Comparison of ENCODE assay signal across 8 cellular contexts in the genomic region with DNA sequence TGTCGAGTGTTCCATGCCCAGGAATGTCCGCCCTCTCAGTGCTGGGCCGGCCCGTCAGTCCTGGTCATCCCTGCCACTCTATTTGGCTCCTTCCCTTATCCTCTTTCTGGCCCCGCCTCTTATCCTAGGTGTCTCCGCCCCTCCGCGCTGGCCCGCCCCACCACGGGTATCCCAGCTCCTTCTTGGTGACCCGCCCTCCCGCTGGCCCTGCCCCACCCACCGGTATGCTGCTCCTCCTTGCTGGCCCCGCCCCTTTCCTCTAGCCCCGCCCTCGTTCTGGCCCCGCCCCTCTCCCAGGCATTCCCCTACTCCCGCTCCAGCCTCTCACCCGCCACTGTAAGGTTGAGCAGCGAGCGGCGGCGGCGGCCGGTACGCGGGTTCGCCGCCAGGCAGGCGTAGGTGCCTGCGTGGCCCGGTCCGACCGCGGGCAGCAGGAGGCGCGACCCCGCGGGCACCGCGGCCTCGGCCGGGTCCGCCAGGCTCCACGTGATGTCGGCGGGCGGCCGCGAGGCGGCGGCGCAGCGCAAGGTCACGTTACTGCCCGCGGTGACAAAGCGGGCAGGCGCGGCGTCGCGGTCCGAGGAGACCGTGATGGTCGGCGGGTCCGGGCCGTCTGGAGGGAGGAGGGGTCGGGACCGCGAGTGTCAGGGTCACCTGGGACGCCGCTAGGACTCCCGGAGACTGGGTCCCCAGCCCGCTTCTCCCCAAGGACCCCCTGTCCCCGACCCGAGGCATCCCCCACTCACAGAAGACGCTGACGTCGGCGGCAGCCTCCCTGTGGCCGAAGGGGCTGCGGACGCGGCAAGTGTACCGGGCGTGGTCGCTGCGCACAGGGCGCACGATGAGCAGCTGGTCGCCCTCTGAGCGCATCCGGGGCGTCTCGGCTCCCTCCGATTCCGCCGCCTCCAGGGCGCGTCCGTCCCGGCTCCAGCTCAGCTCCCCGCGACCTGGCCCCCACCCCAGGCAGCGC. TPM values are rescaled to one million over a fixed set of nuclear protein-coding genes. Genes with fewer than 3 reads are reported as not detected.
A peak's percentile ranks its signal among the peaks of the same experiment; 100 is the strongest.
DNase-seq lines count a peak whose midpoint lies in the region; ATAC-seq and TF ChIP-seq lines count a peak whose summit lies in the region.

No MANE protein-coding gene starts in this region.

- peaks cover 7 to 17% (median 13%) of the 10 kb centered on the region in 4 donors for H3K4me1 ChIP-seq in liver (ENCODE audit: control insufficient read depth in 4 of 4, insufficient read depth in 4 of 4, low read length in 3 of 4)

- no peaks in the 10 kb centered on the region for H3K9me3 ChIP-seq in liver (ENCODE audit: control insufficient read depth in 4 of 4, low read length in 3 of 4)

- H3K36me3 ChIP-seq in liver (ENCODE audit: control insufficient read depth in 4 of 4, insufficient read depth in 3 of 4, low read depth in 1 of 4, low read length in 3 of 4), result peaks cover 0 to 3% (median 0%) of the 10 kb centered on the region in 4 donors

- peak in 1 of 2 donors; percentile 10 for TF ChIP-seq RAD21 in liver (IDR thresholded peaks at IDR 0.05)

- H3K27me3 ChIP-seq in liver (ENCODE audit: control insufficient read depth in 4 of 4, insufficient read depth in 4 of 4, low read length in 3 of 4), result no peaks in the 10 kb centered on the region

- H3K36me3 Mint-ChIP-seq in dendritic cell treated with granulocyte-macrophage colony-stimulating factor and Interleukin-4, amounts not matched to agents 40 ng/mL and 50 ng/mL, for 4 days (ENCODE audit: low read depth), result peaks cover 5% of the 10 kb centered on the region

- intact Hi-C loops in dendritic cell treated with granulocyte-macrophage colony-stimulating factor and Interleukin-4, amounts not matched to agents 40 ng/mL and 50 ng/mL, for 4 days (cut with micrococcal nuclease), result loop anchor here (1.0 to 5.0 kb wide), 3 partner anchors 27 to 97 kb away; no protein-coding TSS in a partner anchor

- no peak overlapping the region for H3K9ac ChIP-seq in liver (ENCODE audit: low read depth in 1 of 2, low read length in 2 of 2)

- no peaks in the 10 kb centered on the region for H3K9me3 Mint-ChIP-seq in dendritic cell treated with granulocyte-macrophage colony-stimulating factor and Interleukin-4, amounts not matched to agents 40 ng/mL and 50 ng/mL, for 4 days

- ATAC-seq in HG02763 (IDR thresholded peaks at IDR 0.05; ENCODE audit: unreplicated experiment) (peak; percentile 62), GM19328 (IDR thresholded peaks at IDR 0.05; ENCODE audit: unreplicated experiment) (no peak)

- peak overlapping the region; percentile 89 for H3K4me3 Mint-ChIP-seq in dendritic cell treated with granulocyte-macrophage colony-stimulating factor and Interleukin-4, amounts not matched to agents 40 ng/mL and 50 ng/mL, for 4 days

- TF ChIP-seq CTCF in GM12875 (IDR thresholded peaks at IDR 0.05; ENCODE audit: borderline replicate concordance, insufficient read depth, low read depth, low read length) (peak; percentile 48; the same call in 1 of the 2 replicates), liver (IDR thresholded peaks at IDR 0.05; ENCODE audit: low read depth, low read length, missing input control) (peak; percentile 31)

- peak overlapping the region; percentile 56 for H3K4me3 ChIP-seq in GM12875 (ENCODE audit: low read depth, low read length)
- peak overlapping the region in 2 of 3 donors; percentile 66 to 78 for H3K4me3 ChIP-seq in liver (ENCODE audit: low read depth in 1 of 3, low read length in 3 of 3)

- peaks cover 33% of the 10 kb centered on the region for H3K4me1 Mint-ChIP-seq in dendritic cell treated with granulocyte-macrophage colony-stimulating factor and Interleukin-4, amounts not matched to agents 40 ng/mL and 50 ng/mL, for 4 days (ENCODE audit: low read depth)

- peak; percentile 95 for DNase-seq in NCI-H460 (ENCODE audit: extremely low read depth, low read depth)
- DNase-seq in activated CD4-positive, alpha-beta T cell treated with anti-CD3 and anti-CD28 coated beads, Interleukin-2, amount 50 U/mL, for 24 hours (ENCODE audit: low read depth in 1 of 2, low spot score in 1 of 2), result peak; percentile 93 to 95
- peak; percentile 89 for DNase-seq in stimulated activated CD4-positive, alpha-beta T cell treated with anti-CD3 and anti-CD28 coated beads, Interleukin-2, amount 100 ng/mL, for 4 hours (ENCODE audit: low read depth)

- H3K27me3 Mint-ChIP-seq in dendritic cell treated with granulocyte-macrophage colony-stimulating factor and Interleukin-4, amounts not matched to agents 40 ng/mL and 50 ng/mL, for 4 days, result peaks cover 29% of the 10 kb centered on the region

- 4% methylated on average over 107 of the region's 107 CpGs for WGBS in liver

- peak overlapping the region; percentile 20 to 52 for H3K27ac ChIP-seq in liver (ENCODE audit: low read depth in 1 of 2, low read length in 2 of 2)

- H3K27ac Mint-ChIP-seq in dendritic cell treated with granulocyte-macrophage colony-stimulating factor and Interleukin-4, amounts not matched to agents 40 ng/mL and 50 ng/mL, for 4 days, result peak overlapping the region; percentile 88

TF ChIP-seq in liver, 16 proteins besides CTCF, POLR2A, EP300 and RAD21 (continues in another document):
- TF ChIP-seq TAF1 (conservative IDR thresholded peaks at IDR 0.05) (no peak), EGR1 (IDR thresholded peaks at IDR 0.05; ENCODE audit: low read depth in 2 of 2) (no peak), HNF4A (conservative IDR thresholded peaks at IDR 0.05) (peak in 1 of 2 donors; percentile 10), HNF4G (IDR thresholded peaks at IDR 0.05) (no peak), ZBTB33 (IDR thresholded peaks at IDR 0.05) (no peak), YY1 (IDR thresholded peaks at IDR 0.05) (peak; percentile 55), NR2F2 (IDR thresholded peaks at IDR 0.05) (no peak), FOXA1 (IDR thresholded peaks at IDR 0.05) (no peak), RXRA (IDR thresholded peaks at IDR 0.05) (peak in 1 of 2 donors; percentile 26), FOXA2 (IDR thresholded peaks at IDR 0.05) (no peak), JUND (IDR thresholded peaks at IDR 0.05) (no peak)
- TF ChIP-seq, protein P1, sequence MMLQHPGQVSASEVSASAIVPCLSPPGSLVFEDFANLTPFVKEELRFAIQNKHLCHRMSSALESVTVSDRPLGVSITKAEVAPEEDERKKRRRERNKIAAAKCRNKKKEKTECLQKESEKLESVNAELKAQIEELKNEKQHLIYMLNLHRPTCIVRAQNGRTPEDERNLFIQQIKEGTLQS (IDR thresholded peaks at IDR 0.05), result no peak

RNA-seq across cellular contexts. Expression of gene VSIG10L, which starts 2.0 kb away (rescaled TPM):
- total RNA-seq in NCI-H460 (2014; rRNA removed; shearing (Covaris generic)), result 1.2 and 1.6 TPM in 2 replicates
- polyA plus RNA-seq in NCI-H460 (2014; cell fraction: nucleus; rRNA removed), result 4.0 and 4.5 TPM in 2 replicates
- total RNA-seq in liver, result under 1 TPM; 0.75 to 0.92 TPM
- polyA plus RNA-seq in liver, result 1 to 10 TPM in 1 of 2 donors, under 1 TPM in 1; 0.60 to 1.8 TPM

RNA-seq across cellular contexts. Expression of gene ETFB, which starts 26.2 kb away (rescaled TPM):
- total RNA-seq in NCI-H460 (2014; rRNA removed; shearing (Covaris generic)), result 77.3 and 88.4 TPM in 2 replicates
- polyA plus RNA-seq in NCI-H460 (2014; cell fraction: nucleus; rRNA removed), result 111 and 174 TPM in 2 replicates
- 100 to 1,000 TPM; 129 to 324 TPM for total RNA-seq in liver
- polyA plus RNA-seq in liver, result 100 to 1,000 TPM; 610 to 713 TPM

RNA-seq across cellular contexts. Expression of gene IGLON5, which starts 28.5 kb away (rescaled TPM):
- 0.66 TPM in 1 of 2 replicates, not detected in the other for total RNA-seq in NCI-H460 (2014; rRNA removed; shearing (Covaris generic))
- polyA plus RNA-seq in NCI-H460 (2014; cell fraction: nucleus; rRNA removed), result not detected in 2 replicates
- total RNA-seq in liver, result under 1 TPM in 1 of 2 donors, not detected in 1; 0.25 TPM
- under 1 TPM; 0.25 to 0.46 TPM for polyA plus RNA-seq in liver

RNA-seq across cellular contexts. Expression of gene CLDND2, which starts 28.8 kb away (rescaled TPM):
- total RNA-seq in NCI-H460 (2014; rRNA removed; shearing (Covaris generic)), result 0.27 and 1.2 TPM in 2 replicates
- not detected in 2 replicates for polyA plus RNA-seq in NCI-H460 (2014; cell fraction: nucleus; rRNA removed)
- not detected for total RNA-seq in liver
- polyA plus RNA-seq in liver, result 1 to 10 TPM in 1 of 2 donors, under 1 TPM in 1; 0.22 to 3.0 TPM

RNA-seq across cellular contexts. Expression of gene NKG7, which starts 32.5 kb away (rescaled TPM):
- total RNA-seq in NCI-H460 (2014; rRNA removed; shearing (Covaris generic)), result not detected in 2 replicates
- not detected in 2 replicates for polyA plus RNA-seq in NCI-H460 (2014; cell fraction: nucleus; rRNA removed)
- 10 to 100 TPM in 1 of 2 donors, 1 to 10 TPM in 1; 2.0 to 13.6 TPM for total RNA-seq in liver
- polyA plus RNA-seq in liver, result 1 to 10 TPM; 5.3 to 6.2 TPM
